In genomic region chr1:119184972-119185371, GRCh38 we compare ENCODE assay signal across 15 cellular contexts. TPM values are rescaled to one million over a fixed set of nuclear protein-coding genes. Genes with fewer than 3 reads are reported as not detected.
DNase-seq lines count a peak whose midpoint lies in the region; TF ChIP-seq lines count a peak whose summit lies in the region.
"Had no signal": no experiment of that assay in that cellular context is flagged by ENCODE, and none has a peak within 500 bp of the region (broad histone marks: within the 10 kb centered on the region; RNA-seq: fewer than 3 reads in every experiment).

No MANE protein-coding gene starts in this region.

- H3K9me3 ChIP-seq in Karpas-422 (ENCODE audit: low read length) = no peaks in the 10 kb centered on the region
- H3K9me3 ChIP-seq: BLaER1, HAP-1 had no signal

- peak; percentile 26 for TF ChIP-seq CTCF in C4-2B (conservative IDR thresholded peaks at IDR 0.05)
- TF ChIP-seq CTCF in chondrocyte (IDR thresholded peaks at IDR 0.05) = peak; percentile 47
- peak; percentile 52 for TF ChIP-seq CTCF in mesothelial cell of epicardium (IDR thresholded peaks at IDR 0.05; ENCODE audit: unreplicated experiment)

- no peak overlapping the region for H3K9ac ChIP-seq in Karpas-422 (ENCODE audit: low read length)
- H3K9ac ChIP-seq: BLaER1, GM23248 had no signal

- H3K4me1 Mint-ChIP-seq in chondrocyte (ENCODE audit: low read depth) = peaks cover 9% of the 10 kb centered on the region
- H3K4me1 Mint-ChIP-seq in mesothelial cell of epicardium = no peaks in the 10 kb centered on the region

- H3K27ac Mint-ChIP-seq in chondrocyte (ENCODE audit: unreplicated experiment) (no peak overlapping the region), mesothelial cell of epicardium (no peak overlapping the region)
- H3K27ac Mint-ChIP-seq: CD8-positive, alpha-beta T cell had no signal

- H3K4me3 Mint-ChIP-seq in chondrocyte (ENCODE audit: unreplicated experiment) = no peak overlapping the region
- no peak overlapping the region for H3K4me3 Mint-ChIP-seq in mesothelial cell of epicardium
- H3K4me3 Mint-ChIP-seq: CD8-positive, alpha-beta T cell had no signal

- H3K9me3 Mint-ChIP-seq in chondrocyte (ENCODE audit: low read depth) = peaks cover 15% of the 10 kb centered on the region
- peaks cover 26% of the 10 kb centered on the region for H3K9me3 Mint-ChIP-seq in mesothelial cell of epicardium

- H3K4me1 ChIP-seq in Karpas-422 (ENCODE audit: low read length) = peaks cover 9% of the 10 kb centered on the region
- H3K4me1 ChIP-seq: BLaER1, HAP-1 had no signal

- H3K4me2 ChIP-seq in Karpas-422 (ENCODE audit: low read depth, low read length, poor library complexity, severe bottlenecking) = no peak overlapping the region
- H3K4me2 ChIP-seq: BLaER1 had no signal

- no peak overlapping the region for H2AFZ ChIP-seq in Karpas-422 (ENCODE audit: low read length)
- H2AFZ ChIP-seq: GM23248 had no signal

- H3K27me3 Mint-ChIP-seq in chondrocyte (ENCODE audit: low read depth) (no peaks in the 10 kb centered on the region), mesothelial cell of epicardium (ENCODE audit: low read depth) (no peaks in the 10 kb centered on the region)

- peaks cover 5% of the 10 kb centered on the region for H3K36me3 Mint-ChIP-seq in chondrocyte (ENCODE audit: low read depth)
- H3K36me3 Mint-ChIP-seq in mesothelial cell of epicardium = peaks cover 31% of the 10 kb centered on the region

- H4K20me1 ChIP-seq in Karpas-422 (ENCODE audit: insufficient read depth, low read depth, low read length) = no peaks in the 10 kb centered on the region
- H4K20me1 ChIP-seq: BLaER1 had no signal

- H3K27ac ChIP-seq in C4-2B (no peak overlapping the region), Karpas-422 (ENCODE audit: low read length) (no peak overlapping the region)
- H3K27ac ChIP-seq: BLaER1, GM23248 had no signal

- H3K79me2 ChIP-seq in Karpas-422 (ENCODE audit: low read length) = no peaks in the 10 kb centered on the region

- no peaks in the 10 kb centered on the region for H3K27me3 ChIP-seq in Karpas-422 (ENCODE audit: low read length)
- H3K27me3 ChIP-seq: BLaER1 had no signal

- no peak overlapping the region for H3K4me3 ChIP-seq in Karpas-422 (ENCODE audit: low read length)
- H3K4me3 ChIP-seq: BLaER1, GM23248, HAP-1 had no signal

- no peaks in the 10 kb centered on the region for H3K9me2 ChIP-seq in Karpas-422 (replicated peaks; ENCODE audit: insufficient read depth, low read length)

- no peaks in the 10 kb centered on the region for H3K36me3 ChIP-seq in Karpas-422 (ENCODE audit: insufficient read depth, low read length)
- H3K36me3 ChIP-seq: BLaER1, HAP-1 had no signal

- DNase-seq in Kasumi-1 (lab: John Stamatoyannopoulos, UW) (peak; percentile 7 to 13), chondrocyte (ENCODE audit: low spot score) (no peak), mesothelial cell of epicardium (ENCODE audit: low spot score in 2 of 2, unreplicated experiment in 2 of 2) (no peak), NCI-H2171 (lab: John Stamatoyannopoulos, UW) (no peak), NCI-H1048 (lab: John Stamatoyannopoulos, UW) (no peak), NCI-H1105 treated with DMSO at 0.1 percent for 48 hours (lab: John Stamatoyannopoulos, UW) (no peak), Karpas-422 (no peak)
- DNase-seq: 8988T; Calu3; CD8-positive, alpha-beta T cell; GDM1; GM23248 had no signal

RNA-seq across cellular contexts. Expression of gene WARS2, which starts 44.5 kb away (rescaled TPM):
- total RNA-seq in chondrocyte = 9.0 to 12.4 TPM (median 9.4 TPM) in 3 replicates
- total RNA-seq in mesothelial cell of epicardium = 15.3 to 19.1 TPM (median 18.7 TPM) in 3 replicates
- total RNA-seq in Karpas-422 (2014; rRNA removed; shearing (Covaris generic); ENCODE audit: low replicate concordance) = 19.0 and 21.2 TPM in 2 replicates

Comparison
In these comparisons a context has a peak if more than half of its experiments do, and no peak if none do; other contexts are left out.
1. DNase-seq: peak in Kasumi-1 (2 of 2); none in chondrocyte (single experiment), mesothelial cell of epicardium (0 of 2), NCI-H2171 (single experiment), NCI-H1048 (single experiment), NCI-H1105 treated with DMSO at 0.1 percent for 48 hours (single experiment) and Karpas-422 (single experiment).
2. Peak in every context shown above with its lines, with median percentiles within 50 percentile points of each other: CTCF ChIP-seq.